1 cellular context compared by ENCODE assay signal in genomic region chr2:43634604-43635306, GRCh38.
A peak's percentile ranks its signal among the peaks of the same experiment; 100 is the strongest.
TF ChIP-seq lines count a peak whose summit lies in the region.

No MANE protein-coding gene starts in this region.

TF ChIP-seq in HepG2, 621 proteins besides CTCF, POLR2A, EP300 and RAD21 (continued from another document and continues in another):
- TF ChIP-seq, protein P1, sequence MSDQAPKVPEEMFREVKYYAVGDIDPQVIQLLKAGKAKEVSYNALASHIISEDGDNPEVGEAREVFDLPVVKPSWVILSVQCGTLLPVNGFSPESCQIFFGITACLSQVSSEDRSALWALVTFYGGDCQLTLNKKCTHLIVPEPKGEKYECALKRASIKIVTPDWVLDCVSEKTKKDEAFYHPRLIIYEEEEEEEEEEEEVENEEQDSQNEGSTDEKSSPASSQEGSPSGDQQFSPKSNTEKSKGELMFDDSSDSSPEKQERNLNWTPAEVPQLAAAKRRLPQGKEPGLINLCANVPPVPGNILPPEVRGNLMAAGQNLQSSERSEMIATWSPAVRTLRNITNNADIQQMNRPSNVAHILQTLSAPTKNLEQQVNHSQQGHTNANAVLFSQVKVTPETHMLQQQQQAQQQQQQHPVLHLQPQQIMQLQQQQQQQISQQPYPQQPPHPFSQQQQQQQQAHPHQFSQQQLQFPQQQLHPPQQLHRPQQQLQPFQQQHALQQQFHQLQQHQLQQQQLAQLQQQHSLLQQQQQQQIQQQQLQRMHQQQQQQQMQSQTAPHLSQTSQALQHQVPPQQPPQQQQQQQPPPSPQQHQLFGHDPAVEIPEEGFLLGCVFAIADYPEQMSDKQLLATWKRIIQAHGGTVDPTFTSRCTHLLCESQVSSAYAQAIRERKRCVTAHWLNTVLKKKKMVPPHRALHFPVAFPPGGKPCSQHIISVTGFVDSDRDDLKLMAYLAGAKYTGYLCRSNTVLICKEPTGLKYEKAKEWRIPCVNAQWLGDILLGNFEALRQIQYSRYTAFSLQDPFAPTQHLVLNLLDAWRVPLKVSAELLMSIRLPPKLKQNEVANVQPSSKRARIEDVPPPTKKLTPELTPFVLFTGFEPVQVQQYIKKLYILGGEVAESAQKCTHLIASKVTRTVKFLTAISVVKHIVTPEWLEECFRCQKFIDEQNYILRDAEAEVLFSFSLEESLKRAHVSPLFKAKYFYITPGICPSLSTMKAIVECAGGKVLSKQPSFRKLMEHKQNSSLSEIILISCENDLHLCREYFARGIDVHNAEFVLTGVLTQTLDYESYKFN (CRISPR knock-in tag; conservative IDR thresholded peaks at IDR 0.05), result peak; percentile 84
- TF ChIP-seq MIXL1 (CRISPR knock-in tag; IDR thresholded peaks at IDR 0.05) (peak; percentile 87), HMG20B (CRISPR knock-in tag; conservative IDR thresholded peaks at IDR 0.05) (peak; percentile 82; the same call in 1 of the 2 replicates), NR2F2 (IDR thresholded peaks at IDR 0.05; ENCODE audit: borderline replicate concordance, low read depth) (peak; percentile 59), GFI1 (CRISPR knock-in tag; IDR thresholded peaks at IDR 0.05; ENCODE audit: borderline replicate concordance) (peak; percentile 58; the same call in 1 of the 2 replicates), SNAPC2 (CRISPR knock-in tag; IDR thresholded peaks at IDR 0.05) (peak; percentile 73; the same call in 1 of the 2 replicates), ZNF121 (CRISPR knock-in tag; IDR thresholded peaks at IDR 0.05) (0 out of 2 replicates have a peak, but pooled peaks have one; percentile 10), FOXJ3 (CRISPR knock-in tag; IDR thresholded peaks at IDR 0.05; ENCODE audit: borderline replicate concordance) (peak; percentile 82; the same call in 1 of the 2 replicates), ZNF644 (CRISPR knock-in tag; IDR thresholded peaks at IDR 0.05; ENCODE audit: low read depth) (peak; percentile 11; the same call in 1 of the 2 replicates), TBX3 (IDR thresholded peaks at IDR 0.05; ENCODE audit: borderline replicate concordance) (peak; percentile 100), KLF9 (CRISPR knock-in tag; IDR thresholded peaks at IDR 0.05; ENCODE audit: low read depth) (0 out of 2 replicates have a peak, but pooled peaks have one; percentile 30), GATA4 (IDR thresholded peaks at IDR 0.05; ENCODE audit: borderline replicate concordance, low read depth) (peak; percentile 39; the same call in 1 of the 2 replicates), PRDM15 (CRISPR knock-in tag; IDR thresholded peaks at IDR 0.05) (no peak), MTF1 (CRISPR knock-in tag; IDR thresholded peaks at IDR 0.05) (no peak), ERF (CRISPR knock-in tag; IDR thresholded peaks at IDR 0.05) (peak; percentile 92), GPN1 (CRISPR knock-in tag; IDR thresholded peaks at IDR 0.05; ENCODE audit: borderline replicate concordance) (no peak), KLF16 (CRISPR knock-in tag; IDR thresholded peaks at IDR 0.05) (peak in 1 of 2 experiments; percentile 94; a peak in 2 of 4 replicates), HDAC1 (CRISPR knock-in tag; IDR thresholded peaks at IDR 0.05) (peak; percentile 23; the same call in 1 of the 2 replicates), CBFB (CRISPR knock-in tag; IDR thresholded peaks at IDR 0.05) (no peak), HHEX (CRISPR knock-in tag; IDR thresholded peaks at IDR 0.05) (peak; percentile 80), ZNF556 (CRISPR knock-in tag; IDR thresholded peaks at IDR 0.05; ENCODE audit: borderline replicate concordance) (no peak; the same call in 1 of the 2 replicates), DPF2 (CRISPR knock-in tag; IDR thresholded peaks at IDR 0.05; ENCODE audit: borderline replicate concordance, low read depth) (peak; percentile 49; the same call in 1 of the 2 replicates), MBD4 (IDR thresholded peaks at IDR 0.05; ENCODE audit: borderline replicate concordance, low read length) (peak; percentile 72; the same call in 1 of the 2 replicates), SKI (IDR thresholded peaks at IDR 0.05; ENCODE audit: partially characterized antibody) (peak; percentile 90), ZBTB7A (CRISPR knock-in tag; IDR thresholded peaks at IDR 0.05) (no peak), ZNF576 (CRISPR knock-in tag; IDR thresholded peaks at IDR 0.05) (no peak), AGO2 (optimal IDR thresholded peaks at IDR 0.05; ENCODE audit: low read depth, low read length) (no peak), ZNF382 (CRISPR knock-in tag; IDR thresholded peaks at IDR 0.05; ENCODE audit: borderline replicate concordance) (no peak), ZNF354B (CRISPR knock-in tag; IDR thresholded peaks at IDR 0.05) (no peak), HIVEP1 (CRISPR knock-in tag; IDR thresholded peaks at IDR 0.05) (no peak)
- TF ChIP-seq, protein P2, sequence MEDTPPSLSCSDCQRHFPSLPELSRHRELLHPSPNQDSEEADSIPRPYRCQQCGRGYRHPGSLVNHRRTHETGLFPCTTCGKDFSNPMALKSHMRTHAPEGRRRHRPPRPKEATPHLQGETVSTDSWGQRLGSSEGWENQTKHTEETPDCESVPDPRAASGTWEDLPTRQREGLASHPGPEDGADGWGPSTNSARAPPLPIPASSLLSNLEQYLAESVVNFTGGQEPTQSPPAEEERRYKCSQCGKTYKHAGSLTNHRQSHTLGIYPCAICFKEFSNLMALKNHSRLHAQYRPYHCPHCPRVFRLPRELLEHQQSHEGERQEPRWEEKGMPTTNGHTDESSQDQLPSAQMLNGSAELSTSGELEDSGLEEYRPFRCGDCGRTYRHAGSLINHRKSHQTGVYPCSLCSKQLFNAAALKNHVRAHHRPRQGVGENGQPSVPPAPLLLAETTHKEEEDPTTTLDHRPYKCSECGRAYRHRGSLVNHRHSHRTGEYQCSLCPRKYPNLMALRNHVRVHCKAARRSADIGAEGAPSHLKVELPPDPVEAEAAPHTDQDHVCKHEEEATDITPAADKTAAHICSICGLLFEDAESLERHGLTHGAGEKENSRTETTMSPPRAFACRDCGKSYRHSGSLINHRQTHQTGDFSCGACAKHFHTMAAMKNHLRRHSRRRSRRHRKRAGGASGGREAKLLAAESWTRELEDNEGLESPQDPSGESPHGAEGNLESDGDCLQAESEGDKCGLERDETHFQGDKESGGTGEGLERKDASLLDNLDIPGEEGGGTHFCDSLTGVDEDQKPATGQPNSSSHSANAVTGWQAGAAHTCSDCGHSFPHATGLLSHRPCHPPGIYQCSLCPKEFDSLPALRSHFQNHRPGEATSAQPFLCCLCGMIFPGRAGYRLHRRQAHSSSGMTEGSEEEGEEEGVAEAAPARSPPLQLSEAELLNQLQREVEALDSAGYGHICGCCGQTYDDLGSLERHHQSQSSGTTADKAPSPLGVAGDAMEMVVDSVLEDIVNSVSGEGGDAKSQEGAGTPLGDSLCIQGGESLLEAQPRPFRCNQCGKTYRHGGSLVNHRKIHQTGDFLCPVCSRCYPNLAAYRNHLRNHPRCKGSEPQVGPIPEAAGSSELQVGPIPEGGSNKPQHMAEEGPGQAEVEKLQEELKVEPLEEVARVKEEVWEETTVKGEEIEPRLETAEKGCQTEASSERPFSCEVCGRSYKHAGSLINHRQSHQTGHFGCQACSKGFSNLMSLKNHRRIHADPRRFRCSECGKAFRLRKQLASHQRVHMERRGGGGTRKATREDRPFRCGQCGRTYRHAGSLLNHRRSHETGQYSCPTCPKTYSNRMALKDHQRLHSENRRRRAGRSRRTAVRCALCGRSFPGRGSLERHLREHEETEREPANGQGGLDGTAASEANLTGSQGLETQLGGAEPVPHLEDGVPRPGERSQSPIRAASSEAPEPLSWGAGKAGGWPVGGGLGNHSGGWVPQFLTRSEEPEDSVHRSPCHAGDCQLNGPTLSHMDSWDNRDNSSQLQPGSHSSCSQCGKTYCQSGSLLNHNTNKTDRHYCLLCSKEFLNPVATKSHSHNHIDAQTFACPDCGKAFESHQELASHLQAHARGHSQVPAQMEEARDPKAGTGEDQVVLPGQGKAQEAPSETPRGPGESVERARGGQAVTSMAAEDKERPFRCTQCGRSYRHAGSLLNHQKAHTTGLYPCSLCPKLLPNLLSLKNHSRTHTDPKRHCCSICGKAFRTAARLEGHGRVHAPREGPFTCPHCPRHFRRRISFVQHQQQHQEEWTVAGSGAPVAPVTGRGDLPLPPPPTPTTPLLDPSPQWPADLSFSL (CRISPR knock-in tag; IDR thresholded peaks at IDR 0.05), result 0 out of 2 replicates have a peak, but pooled peaks have one; percentile 4
- TF ChIP-seq, protein P3, sequence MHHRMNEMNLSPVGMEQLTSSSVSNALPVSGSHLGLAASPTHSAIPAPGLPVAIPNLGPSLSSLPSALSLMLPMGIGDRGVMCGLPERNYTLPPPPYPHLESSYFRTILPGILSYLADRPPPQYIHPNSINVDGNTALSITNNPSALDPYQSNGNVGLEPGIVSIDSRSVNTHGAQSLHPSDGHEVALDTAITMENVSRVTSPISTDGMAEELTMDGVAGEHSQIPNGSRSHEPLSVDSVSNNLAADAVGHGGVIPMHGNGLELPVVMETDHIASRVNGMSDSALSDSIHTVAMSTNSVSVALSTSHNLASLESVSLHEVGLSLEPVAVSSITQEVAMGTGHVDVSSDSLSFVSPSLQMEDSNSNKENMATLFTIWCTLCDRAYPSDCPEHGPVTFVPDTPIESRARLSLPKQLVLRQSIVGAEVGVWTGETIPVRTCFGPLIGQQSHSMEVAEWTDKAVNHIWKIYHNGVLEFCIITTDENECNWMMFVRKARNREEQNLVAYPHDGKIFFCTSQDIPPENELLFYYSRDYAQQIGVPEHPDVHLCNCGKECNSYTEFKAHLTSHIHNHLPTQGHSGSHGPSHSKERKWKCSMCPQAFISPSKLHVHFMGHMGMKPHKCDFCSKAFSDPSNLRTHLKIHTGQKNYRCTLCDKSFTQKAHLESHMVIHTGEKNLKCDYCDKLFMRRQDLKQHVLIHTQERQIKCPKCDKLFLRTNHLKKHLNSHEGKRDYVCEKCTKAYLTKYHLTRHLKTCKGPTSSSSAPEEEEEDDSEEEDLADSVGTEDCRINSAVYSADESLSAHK (CRISPR knock-in tag; IDR thresholded peaks at IDR 0.05; ENCODE audit: borderline replicate concordance), result no peak
- TF ChIP-seq, protein P4, sequence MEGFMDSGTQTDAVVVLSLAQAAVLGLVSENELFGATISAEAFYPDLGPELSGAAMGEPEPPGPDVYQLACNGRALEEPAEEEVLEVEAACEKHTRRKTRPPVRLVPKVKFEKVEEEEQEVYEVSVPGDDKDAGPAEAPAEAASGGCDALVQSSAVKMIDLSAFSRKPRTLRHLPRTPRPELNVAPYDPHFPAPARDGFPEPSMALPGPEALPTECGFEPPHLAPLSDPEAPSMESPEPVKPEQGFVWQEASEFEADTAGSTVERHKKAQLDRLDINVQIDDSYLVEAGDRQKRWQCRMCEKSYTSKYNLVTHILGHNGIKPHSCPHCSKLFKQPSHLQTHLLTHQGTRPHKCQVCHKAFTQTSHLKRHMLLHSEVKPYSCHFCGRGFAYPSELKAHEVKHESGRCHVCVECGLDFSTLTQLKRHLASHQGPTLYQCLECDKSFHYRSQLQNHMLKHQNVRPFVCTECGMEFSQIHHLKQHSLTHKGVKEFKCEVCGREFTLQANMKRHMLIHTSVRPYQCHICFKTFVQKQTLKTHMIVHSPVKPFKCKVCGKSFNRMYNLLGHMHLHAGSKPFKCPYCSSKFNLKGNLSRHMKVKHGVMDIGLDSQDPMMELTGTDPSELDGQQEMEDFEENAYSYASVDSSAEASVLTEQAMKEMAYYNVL (CRISPR knock-in tag; IDR thresholded peaks at IDR 0.05; ENCODE audit: borderline replicate concordance), result peak; percentile 98
- TF ChIP-seq, protein P5, sequence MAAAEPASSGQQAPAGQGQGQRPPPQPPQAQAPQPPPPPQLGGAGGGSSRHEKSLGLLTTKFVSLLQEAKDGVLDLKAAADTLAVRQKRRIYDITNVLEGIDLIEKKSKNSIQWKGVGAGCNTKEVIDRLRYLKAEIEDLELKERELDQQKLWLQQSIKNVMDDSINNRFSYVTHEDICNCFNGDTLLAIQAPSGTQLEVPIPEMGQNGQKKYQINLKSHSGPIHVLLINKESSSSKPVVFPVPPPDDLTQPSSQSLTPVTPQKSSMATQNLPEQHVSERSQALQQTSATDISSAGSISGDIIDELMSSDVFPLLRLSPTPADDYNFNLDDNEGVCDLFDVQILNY (CRISPR knock-in tag; conservative IDR thresholded peaks at IDR 0.05), result no peak
- TF ChIP-seq, protein P6, sequence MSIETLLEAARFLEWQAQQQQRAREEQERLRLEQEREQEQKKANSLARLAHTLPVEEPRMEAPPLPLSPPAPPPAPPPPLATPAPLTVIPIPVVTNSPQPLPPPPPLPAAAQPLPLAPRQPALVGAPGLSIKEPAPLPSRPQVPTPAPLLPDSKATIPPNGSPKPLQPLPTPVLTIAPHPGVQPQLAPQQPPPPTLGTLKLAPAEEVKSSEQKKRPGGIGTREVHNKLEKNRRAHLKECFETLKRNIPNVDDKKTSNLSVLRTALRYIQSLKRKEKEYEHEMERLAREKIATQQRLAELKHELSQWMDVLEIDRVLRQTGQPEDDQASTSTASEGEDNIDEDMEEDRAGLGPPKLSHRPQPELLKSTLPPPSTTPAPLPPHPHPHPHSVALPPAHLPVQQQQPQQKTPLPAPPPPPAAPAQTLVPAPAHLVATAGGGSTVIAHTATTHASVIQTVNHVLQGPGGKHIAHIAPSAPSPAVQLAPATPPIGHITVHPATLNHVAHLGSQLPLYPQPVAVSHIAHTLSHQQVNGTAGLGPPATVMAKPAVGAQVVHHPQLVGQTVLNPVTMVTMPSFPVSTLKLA (IDR thresholded peaks at IDR 0.05), result no peak
- TF ChIP-seq, protein P7, sequence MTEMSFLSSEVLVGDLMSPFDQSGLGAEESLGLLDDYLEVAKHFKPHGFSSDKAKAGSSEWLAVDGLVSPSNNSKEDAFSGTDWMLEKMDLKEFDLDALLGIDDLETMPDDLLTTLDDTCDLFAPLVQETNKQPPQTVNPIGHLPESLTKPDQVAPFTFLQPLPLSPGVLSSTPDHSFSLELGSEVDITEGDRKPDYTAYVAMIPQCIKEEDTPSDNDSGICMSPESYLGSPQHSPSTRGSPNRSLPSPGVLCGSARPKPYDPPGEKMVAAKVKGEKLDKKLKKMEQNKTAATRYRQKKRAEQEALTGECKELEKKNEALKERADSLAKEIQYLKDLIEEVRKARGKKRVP (CRISPR knock-in tag; IDR thresholded peaks at IDR 0.05), result peak in 1 of 2 experiments; percentile 81; a peak in 1 of 4 replicates
